Comparison of ENCODE assay signal across 2 cellular contexts in genomic region chr18:58654896-58655614, GRCh38.
TF ChIP-seq lines count a peak whose summit lies in the region.

No MANE protein-coding gene starts in this region.

TF ChIP-seq in HepG2, 621 proteins besides CTCF, POLR2A, EP300 and RAD21:
- TF ChIP-seq NR3C1 (CRISPR knock-in tag; IDR thresholded peaks at IDR 0.05) (no peak), ZNF337 (CRISPR knock-in tag; IDR thresholded peaks at IDR 0.05; ENCODE audit: borderline replicate concordance, low read depth) (peak; percentile 99; the same call in 1 of the 2 replicates), NFRKB (IDR thresholded peaks at IDR 0.05) (no peak)

TF ChIP-seq in HEK293, 187 proteins besides CTCF, POLR2A, EP300 and RAD21:
- TF ChIP-seq SETDB1 (IDR thresholded peaks at IDR 0.05; ENCODE audit: insufficient read length, low read length) (peak; percentile 71), ZFP3 (tag by site-specific recombination; IDR thresholded peaks at IDR 0.05; ENCODE audit: low read depth) (no peak), ZNF600 (tag by site-specific recombination; IDR thresholded peaks at IDR 0.05) (no peak)
- TF ChIP-seq, protein P1, sequence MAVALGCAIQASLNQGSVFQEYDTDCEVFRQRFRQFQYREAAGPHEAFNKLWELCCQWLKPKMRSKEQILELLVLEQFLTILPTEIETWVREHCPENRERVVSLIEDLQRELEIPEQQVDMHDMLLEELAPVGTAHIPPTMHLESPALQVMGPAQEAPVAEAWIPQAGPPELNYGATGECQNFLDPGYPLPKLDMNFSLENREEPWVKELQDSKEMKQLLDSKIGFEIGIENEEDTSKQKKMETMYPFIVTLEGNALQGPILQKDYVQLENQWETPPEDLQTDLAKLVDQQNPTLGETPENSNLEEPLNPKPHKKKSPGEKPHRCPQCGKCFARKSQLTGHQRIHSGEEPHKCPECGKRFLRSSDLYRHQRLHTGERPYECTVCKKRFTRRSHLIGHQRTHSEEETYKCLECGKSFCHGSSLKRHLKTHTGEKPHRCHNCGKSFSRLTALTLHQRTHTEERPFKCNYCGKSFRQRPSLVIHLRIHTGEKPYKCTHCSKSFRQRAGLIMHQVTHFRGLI (tag by site-specific recombination; IDR thresholded peaks at IDR 0.05) = no peak
